In genomic region chr11:16984229-16984628, GRCh38 we compare ENCODE assay signal across 16 cellular contexts. TPM values are rescaled to one million over a fixed set of nuclear protein-coding genes. Genes with fewer than 3 reads are reported as not detected.
DNase-seq lines count a peak whose midpoint lies in the region; ATAC-seq and TF ChIP-seq lines count a peak whose summit lies in the region.
"Had no signal": no experiment of that assay in that cellular context is flagged by ENCODE, and none has a peak within 500 bp of the region (broad histone marks: within the 10 kb centered on the region; RNA-seq: fewer than 3 reads in every experiment).

No MANE protein-coding gene starts in this region.

- no peak for TF ChIP-seq POLR2A in tibial nerve (IDR thresholded peaks at IDR 0.05)

- BruUV-seq in Panc1 (replicated peaks; lab: Mats Ljungman, UMichigan), result no TSS peak

- DNase-seq in Panc1 (ENCODE audit: low read depth, low spot score) (no peak), midbrain (lab: John Stamatoyannopoulos, UW) (peak; percentile 29), tibial nerve (ENCODE audit: low spot score in 2 of 2) (no peak), NCI-H526 treated with DMSO at 0.1 percent for 48 hours (lab: John Stamatoyannopoulos, UW) (no peak), HuH-7 (ENCODE audit: low spot score) (no peak), NCI-H187 (lab: John Stamatoyannopoulos, UW) (no peak)
- DNase-seq: BE2C; CD8-positive, alpha-beta T cell; DMS 273 treated with DMSO at 0.1 percent for 48 hours; H7; NCI-H1417; NCI-H2029; NCI-H2227 treated with DMSO at 0.1 percent for 48 hours; NCI-H526 had no signal

- H3K9me3 ChIP-seq in Panc1 (ENCODE audit: control insufficient read depth, insufficient read depth, low read depth, low read length) (no peaks in the 10 kb centered on the region), tibial nerve (no peaks in the 10 kb centered on the region)
- H3K9me3 ChIP-seq: BE2C had no signal

- H3K4me1 ChIP-seq in Panc1 (ENCODE audit: control insufficient read depth, insufficient read depth, low read length) (peaks cover 38% of the 10 kb centered on the region), tibial nerve (peaks cover 0 to 96% (median 68%) of the 10 kb centered on the region in 4 donors)
- H3K4me1 ChIP-seq: BE2C had no signal

- ATAC-seq in Panc1, result no peak
- ATAC-seq: CD8-positive, alpha-beta T cell had no signal

- peaks cover 75% of the 10 kb centered on the region for H3K4me1 Mint-ChIP-seq in brain

- H3K4me3 ChIP-seq in Panc1 (ENCODE audit: low read depth in 2 of 2, low read length in 2 of 2) (no peak overlapping the region), tibial nerve (no peak overlapping the region)

- CTCF ChIA-PET in Panc1 (lab: Charles Lee), result no interaction called here

- peaks cover 4% of the 10 kb centered on the region for H3K27me3 Mint-ChIP-seq in brain
- H3K27me3 Mint-ChIP-seq: IgD-negative memory B cell had no signal

- H3K27me3 ChIP-seq in Panc1 (ENCODE audit: control insufficient read depth, insufficient read depth, low read length) (no peaks in the 10 kb centered on the region), tibial nerve (no peaks in the 10 kb centered on the region)
- H3K27me3 ChIP-seq: BE2C had no signal

- intact Hi-C loops in Panc1 (cut with micrococcal nuclease; ENCODE audit: unreplicated experiment), result no loop called here

- H3K4me3 Mint-ChIP-seq in brain, result no peak overlapping the region
- H3K4me3 Mint-ChIP-seq: CD8-positive, alpha-beta T cell had no signal

- 52 to 66% methylated on average over 2 of the region's 2 CpGs for WGBS in tibial nerve, 2 donors

- no peaks in the 10 kb centered on the region for H3K9me3 Mint-ChIP-seq in brain
- H3K9me3 Mint-ChIP-seq: CD8-positive, alpha-beta T cell; IgD-negative memory B cell had no signal

- H3K27ac Mint-ChIP-seq in brain, result peak overlapping the region in 3 of 5 experiments; percentile 31 to 79 (median 63)
- H3K27ac Mint-ChIP-seq: CD8-positive, alpha-beta T cell had no signal

- H3K27ac ChIP-seq in Panc1 (ENCODE audit: low read length) (0 out of 2 replicates have a peak overlapping the region, but pooled peaks have one; percentile 13), tibial nerve (peak overlapping the region; percentile 38 to 93 (median 78))

- H3K36me3 ChIP-seq in Panc1 (ENCODE audit: control insufficient read depth, insufficient read depth, low read length) (no peaks in the 10 kb centered on the region), tibial nerve (no peaks in the 10 kb centered on the region)
- H3K36me3 ChIP-seq: BE2C had no signal

- H3K36me3 Mint-ChIP-seq in brain, result no peaks in the 10 kb centered on the region
- H3K36me3 Mint-ChIP-seq: CD8-positive, alpha-beta T cell had no signal

- TF ChIP-seq EP300 in tibial nerve (IDR thresholded peaks at IDR 0.05), result no peak

- no peak for TF ChIP-seq CTCF in Panc1 (IDR thresholded peaks at IDR 0.05)
- no peak for TF ChIP-seq CTCF in brain (conservative IDR thresholded peaks at IDR 0.05)
- no peak for TF ChIP-seq CTCF in tibial nerve (IDR thresholded peaks at IDR 0.05)

- in situ Hi-C loops in Panc1 (cut with HindIII; ENCODE audit: low pct_unique_long_range_greater_than_20kb, low sequenced_read_pairs), result no loop called here

- POLR2A ChIA-PET in Panc1 (lab: Charles Lee), result interaction anchor here (0.6 kb wide), 1 partner anchor 107 kb away, joined by 3 read pairs; no protein-coding TSS in a partner anchor

RNA-seq across cellular contexts. Expression of gene PLEKHA7, which starts 30.0 kb away (rescaled TPM):
- total RNA-seq in Panc1 (2021; ENCODE audit: unreplicated experiment), result 11.6 TPM
- 16.7 TPM for polyA plus RNA-seq in Panc1 (2012; ENCODE audit: insufficient read length)
- polyA plus RNA-seq in brain (ENCODE audit: insufficient read depth, low read depth, low replicate concordance), result 8.9 TPM
- 10 to 100 TPM; 41.6 to 56.7 (median 50.1) TPM for total RNA-seq in tibial nerve
